ENCODE assay signal across 9 cellular contexts in the genomic region with DNA sequence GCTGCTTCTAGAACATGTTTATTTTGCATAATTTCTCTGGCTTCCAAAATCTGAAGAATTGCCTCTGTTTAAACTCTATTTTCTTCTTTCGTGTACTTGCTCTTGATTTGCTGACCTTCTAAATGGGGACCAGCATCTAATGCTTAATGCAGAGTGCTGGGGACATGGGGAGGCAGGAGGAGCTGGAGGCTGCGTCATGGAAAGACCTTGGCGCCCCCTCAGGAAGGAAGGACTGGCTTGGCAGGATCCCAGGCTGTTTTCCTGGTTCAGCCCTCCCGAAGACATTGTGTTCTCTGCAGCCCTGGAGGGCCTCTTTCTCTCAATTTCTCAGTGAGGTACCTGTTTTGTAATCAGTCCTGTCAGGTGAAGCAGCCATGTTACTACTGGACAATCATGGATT. TPM values are rescaled to one million over a fixed set of nuclear protein-coding genes. Genes with fewer than 3 reads are reported as not detected.
A peak's percentile ranks its signal among the peaks of the same experiment; 100 is the strongest.
DNase-seq lines count a peak whose midpoint lies in the region; ATAC-seq and TF ChIP-seq lines count a peak whose summit lies in the region.
"Had no signal": no experiment of that assay in that cellular context is flagged by ENCODE, and none has a peak within 500 bp of the region (broad histone marks: within the 10 kb centered on the region; RNA-seq: fewer than 3 reads in every experiment).

No MANE protein-coding gene starts in this region.

- DNase-seq in activated naive CD4-positive, alpha-beta T cell treated with anti-CD3 and anti-CD28 coated beads for 36 hours, result no peak
- DNase-seq in activated naive CD4-positive, alpha-beta T cell treated with Interleukin-2 at 50 U/mL for 16 hours, result no peak
- peak; percentile 41 for DNase-seq in colonic mucosa
- DNase-seq in lung microvascular endothelial cell (ENCODE audit: low read depth in 2 of 2), result peak; percentile 95 to 96
- peak; percentile 56 to 80 for DNase-seq in uterus
- no peak for DNase-seq in BE2C

- no peaks in the 10 kb centered on the region for H3K36me3 ChIP-seq in colonic mucosa
- H3K36me3 ChIP-seq in uterus, result no peaks in the 10 kb centered on the region
- no peaks in the 10 kb centered on the region for H3K36me3 ChIP-seq in BE2C

- TF ChIP-seq CTCF in colonic mucosa (IDR thresholded peaks at IDR 0.05) (no peak), uterus (IDR thresholded peaks at IDR 0.05) (no peak), BE2C (IDR thresholded peaks at IDR 0.05; ENCODE audit: low read depth, low read length) (no peak)

- ATAC-seq in HG03460 (IDR thresholded peaks at IDR 0.05; ENCODE audit: unreplicated experiment), result no peak
- no peak for ATAC-seq in HG03565 (IDR thresholded peaks at IDR 0.05; ENCODE audit: unreplicated experiment)

- peak overlapping the region; percentile 63 for H3K4me3 Mint-ChIP-seq in activated naive CD4-positive, alpha-beta T cell treated with anti-CD3 and anti-CD28 coated beads for 36 hours
- H3K4me3 Mint-ChIP-seq: B cell had no signal

- no peaks in the 10 kb centered on the region for H3K4me1 ChIP-seq in colonic mucosa
- no peaks in the 10 kb centered on the region for H3K4me1 ChIP-seq in uterus
- no peaks in the 10 kb centered on the region for H3K4me1 ChIP-seq in BE2C

- peaks cover 7% of the 10 kb centered on the region for H3K27me3 ChIP-seq in colonic mucosa
- no peaks in the 10 kb centered on the region for H3K27me3 ChIP-seq in uterus
- peaks cover 31% of the 10 kb centered on the region for H3K27me3 ChIP-seq in BE2C

- peaks cover 60% of the 10 kb centered on the region for H3K36me3 Mint-ChIP-seq in activated naive CD4-positive, alpha-beta T cell treated with anti-CD3 and anti-CD28 coated beads for 36 hours (ENCODE audit: low read depth)

- no peak overlapping the region for H3K9ac ChIP-seq in colonic mucosa (ENCODE audit: low read depth in 2 of 2, low read length in 2 of 2)

- no peak overlapping the region for H3K27ac ChIP-seq in colonic mucosa
- H3K27ac ChIP-seq in uterus, result peak overlapping the region; percentile 57 to 80

- H3K9me3 ChIP-seq in colonic mucosa (no peaks in the 10 kb centered on the region), uterus (no peaks in the 10 kb centered on the region), BE2C (no peaks in the 10 kb centered on the region)

- peak overlapping the region; percentile 95 for H3K27ac Mint-ChIP-seq in activated naive CD4-positive, alpha-beta T cell treated with anti-CD3 and anti-CD28 coated beads for 36 hours
- H3K27ac Mint-ChIP-seq: B cell had no signal

- H3K27me3 Mint-ChIP-seq in activated naive CD4-positive, alpha-beta T cell treated with anti-CD3 and anti-CD28 coated beads for 36 hours (ENCODE audit: low read depth), result no peaks in the 10 kb centered on the region

- peak in 1 of 2 donors; percentile 21 for TF ChIP-seq POLR2A in uterus (IDR thresholded peaks at IDR 0.05)

- H3K4me3 ChIP-seq in colonic mucosa (no peak overlapping the region), uterus (no peak overlapping the region), BE2C (ENCODE audit: low read depth, low read length) (no peak overlapping the region)

- intact Hi-C loops in activated naive CD4-positive, alpha-beta T cell treated with anti-CD3 and anti-CD28 coated beads for 36 hours (cut with micrococcal nuclease), result loop anchor here (1.0 kb wide), 7 partner anchors 7 to 335 kb away; no protein-coding TSS in a partner anchor
- intact Hi-C loops in colonic mucosa (cut with DNase I) (no loop called here), uterus (cut with DNase I; ENCODE audit: low total_unique reads) (no loop called here)

- CTCF ChIA-PET in activated naive CD4-positive, alpha-beta T cell treated with anti-CD3 and anti-CD28 coated beads for 36 hours (lab: Charles Lee), result interaction anchor here (1.3 kb wide), 1 partner anchor 17 kb away, joined by 4 read pairs; no protein-coding TSS in a partner anchor

- H3K9me3 Mint-ChIP-seq in activated naive CD4-positive, alpha-beta T cell treated with anti-CD3 and anti-CD28 coated beads for 36 hours, result no peaks in the 10 kb centered on the region

- peaks cover 70% of the 10 kb centered on the region for H3K4me1 Mint-ChIP-seq in activated naive CD4-positive, alpha-beta T cell treated with anti-CD3 and anti-CD28 coated beads for 36 hours (ENCODE audit: low read depth)

RNA-seq across cellular contexts. Expression of gene PRKCH, which starts 5.5 kb away (rescaled TPM):
- 100 to 1,000 TPM; 149 to 158 TPM for total RNA-seq in activated naive CD4-positive, alpha-beta T cell treated with anti-CD3 and anti-CD28 coated beads for 36 hours
- total RNA-seq in colonic mucosa, result 10 to 100 TPM; 11.4 to 11.5 TPM
- 221 and 373 TPM in 2 replicates for total RNA-seq in lung microvascular endothelial cell
- total RNA-seq in uterus, result 100 to 1,000 TPM in 1 of 4 donors, 10 to 100 TPM in 3; 17.9 to 105 (median 63.5) TPM
- polyA plus RNA-seq in BE2C (2012; ENCODE audit: insufficient read depth, insufficient read length, low read depth), result 7.2 TPM

RNA-seq across cellular contexts. Expression of gene TMEM30B, which starts 45.7 kb away (rescaled TPM):
- total RNA-seq in activated naive CD4-positive, alpha-beta T cell treated with anti-CD3 and anti-CD28 coated beads for 36 hours, result 1 to 10 TPM; 2.8 to 3.0 TPM
- total RNA-seq in colonic mucosa (10 to 100 TPM; 68.2 to 77.1 TPM), lung microvascular endothelial cell (0.20 and 0.22 TPM in 2 replicates), uterus (1 to 10 TPM; 1.8 to 6.4 (median 3.3) TPM)
- not detected for polyA plus RNA-seq in BE2C (2012; ENCODE audit: insufficient read depth, insufficient read length, low read depth)

Comparison
In these comparisons a context has a peak if more than half of its experiments do, and no peak if none do; other contexts are left out.
1. DNase-seq: peak in colonic mucosa (single experiment), lung microvascular endothelial cell (2 of 2) and uterus (2 of 2); none in activated naive CD4-positive, alpha-beta T cell treated with anti-CD3 and anti-CD28 coated beads for 36 hours (single experiment), activated naive CD4-positive, alpha-beta T cell treated with Interleukin-2 at 50 U/mL for 16 hours (single experiment) and BE2C (single experiment).
2. RNA of gene TMEM30B, which starts 45.7 kb away (total RNA-seq): 68.2 to 77.1 TPM in colonic mucosa; 1.8 to 6.4 TPM in uterus, 2.8 to 3.0 TPM in activated naive CD4-positive, alpha-beta T cell treated with anti-CD3 and anti-CD28 coated beads for 36 hours and 0.20 to 0.22 TPM in lung microvascular endothelial cell; every median in the first group is over 4 times any median in the second.